17 cellular contexts compared by ENCODE assay signal in genomic region chr7:99561735-99562051, GRCh38. TPM values are rescaled to one million over a fixed set of nuclear protein-coding genes. Genes with fewer than 3 reads are reported as not detected.
DNase-seq lines count a peak whose midpoint lies in the region; ATAC-seq and TF ChIP-seq lines count a peak whose summit lies in the region.
"Had no signal": no experiment of that assay in that cellular context is flagged by ENCODE, and none has a peak within 500 bp of the region (broad histone marks: within the 10 kb centered on the region; RNA-seq: fewer than 3 reads in every experiment).

No MANE protein-coding gene starts in this region.

- H3K9me3 ChIP-seq in suprapubic skin, result no peaks in the 10 kb centered on the region
- no peaks in the 10 kb centered on the region for H3K9me3 ChIP-seq in sigmoid colon
- no peaks in the 10 kb centered on the region for H3K9me3 ChIP-seq in PC-3 (ENCODE audit: low read length)
- H3K9me3 ChIP-seq: mucosa of descending colon had no signal

- H3K27ac ChIP-seq in suprapubic skin, result peak overlapping the region; percentile 66
- H3K27ac ChIP-seq in sigmoid colon, result no peak overlapping the region
- H3K27ac ChIP-seq in PC-3 (ENCODE audit: low read length), result no peak overlapping the region

- ATAC-seq in activated naive CD8-positive, alpha-beta T cell treated with anti-CD3 and anti-CD28 coated beads, Interleukin-2, amount 10 ng/mL, durations not matched to agents 7 days and 5 days (ENCODE audit: low read depth), result no peak
- no peak for ATAC-seq in HG02981 (IDR thresholded peaks at IDR 0.05; ENCODE audit: unreplicated experiment)
- no peak for ATAC-seq in PC-3
- ATAC-seq: mucosa of descending colon, Panc1 had no signal

- no peaks in the 10 kb centered on the region for H3K9me2 ChIP-seq in PC-3 (replicated peaks; ENCODE audit: low read length)

- H2AFZ ChIP-seq in PC-3 (ENCODE audit: low read length), result no peak overlapping the region

- CTCF ChIA-PET in activated naive CD4-positive, alpha-beta T cell treated with anti-CD3 and anti-CD28 coated beads for 36 hours (lab: Charles Lee), result no interaction called here
- CTCF ChIA-PET in PC-3 (lab: Charles Lee), result no interaction called here

- no peaks in the 10 kb centered on the region for H3K79me2 ChIP-seq in PC-3 (ENCODE audit: low read length)

- 70% methylated on average over 2 of the region's 2 CpGs for WGBS in suprapubic skin
- 97 to 100% methylated on average over 2 of the region's 2 CpGs for WGBS in sigmoid colon, 2 donors

- H3K36me3 ChIP-seq in suprapubic skin, result peaks cover 48% of the 10 kb centered on the region
- peaks cover 29 to 63% (median 41%) of the 10 kb centered on the region in 4 donors for H3K36me3 ChIP-seq in sigmoid colon
- H3K36me3 ChIP-seq in PC-3 (ENCODE audit: low read depth, low read length), result no peaks in the 10 kb centered on the region

- intact Hi-C loops in activated naive CD4-positive, alpha-beta T cell treated with anti-CD3 and anti-CD28 coated beads for 36 hours (cut with micrococcal nuclease), result loop anchor here (2.0 kb wide), 1 partner anchor 55 kb away; the partner anchor contains the start of gene ZSCAN25
- intact Hi-C loops in sigmoid colon (cut with DNase I) (no loop called here), PC-3 (cut with micrococcal nuclease) (loop anchor here (2.0 kb wide), 1 partner anchor 55 kb away; the partner anchor contains the start of gene ZSCAN25)

- no peak for TF ChIP-seq POLR2A in suprapubic skin (IDR thresholded peaks at IDR 0.05)
- TF ChIP-seq POLR2A in sigmoid colon (IDR thresholded peaks at IDR 0.05), result no peak

- no peak overlapping the region for H3K9ac ChIP-seq in PC-3 (ENCODE audit: low read length)

- H3K27me3 ChIP-seq in suprapubic skin, result no peaks in the 10 kb centered on the region
- H3K27me3 ChIP-seq in sigmoid colon, result no peaks in the 10 kb centered on the region
- H3K27me3 ChIP-seq in PC-3 (ENCODE audit: low read length), result no peaks in the 10 kb centered on the region

- no peaks in the 10 kb centered on the region for H3F3A ChIP-seq in PC-3 (ENCODE audit: low read length, unreplicated experiment)

- no peak for DNase-seq in activated naive CD4-positive, alpha-beta T cell treated with anti-CD3 and anti-CD28 coated beads for 36 hours
- DNase-seq in activated naive CD4-positive, alpha-beta T cell treated with Interleukin-2 at 50 U/mL for 16 hours, result no peak
- DNase-seq in activated naive CD8-positive, alpha-beta T cell treated with anti-CD3 and anti-CD28 coated beads, Interleukin-2, amount 10 ng/mL, durations not matched to agents 7 days and 5 days, result no peak
- DNase-seq in mesothelial cell of epicardium (ENCODE audit: low spot score in 2 of 2, unreplicated experiment in 2 of 2) (no peak), suprapubic skin (ENCODE audit: low spot score in 2 of 2) (no peak), sigmoid colon (no peak), PC-3 (no peak)
- DNase-seq: activated CD8-positive, alpha-beta memory T cell treated with anti-CD3 and anti-CD28 coated beads, Interleukin-2, amount 50 U/mL, for 48 hours; Calu3; GDM1; head of caudate nucleus; islet precursor cell; mucosa of descending colon; NCI-H2029 treated with DMSO at 0.1 percent for 48 hours; substantia nigra had no signal

- H3K27ac Mint-ChIP-seq in activated naive CD4-positive, alpha-beta T cell treated with anti-CD3 and anti-CD28 coated beads for 36 hours, result peak overlapping the region; percentile 83
- H3K27ac Mint-ChIP-seq in activated naive CD8-positive, alpha-beta T cell treated with anti-CD3 and anti-CD28 coated beads, Interleukin-2, amount 10 ng/mL, durations not matched to agents 7 days and 5 days, result peak overlapping the region; percentile 56
- peak overlapping the region; percentile 50 for H3K27ac Mint-ChIP-seq in mesothelial cell of epicardium

- H3K9me3 Mint-ChIP-seq in activated naive CD4-positive, alpha-beta T cell treated with anti-CD3 and anti-CD28 coated beads for 36 hours, result no peaks in the 10 kb centered on the region
- no peaks in the 10 kb centered on the region for H3K9me3 Mint-ChIP-seq in activated naive CD8-positive, alpha-beta T cell treated with anti-CD3 and anti-CD28 coated beads, Interleukin-2, amount 10 ng/mL, durations not matched to agents 7 days and 5 days
- H3K9me3 Mint-ChIP-seq in mesothelial cell of epicardium, result no peaks in the 10 kb centered on the region

- TF ChIP-seq CTCF in mesothelial cell of epicardium (IDR thresholded peaks at IDR 0.05; ENCODE audit: unreplicated experiment) (no peak), suprapubic skin (IDR thresholded peaks at IDR 0.05) (no peak), sigmoid colon (IDR thresholded peaks at IDR 0.05) (no peak), PC-3 (conservative IDR thresholded peaks at IDR 0.05; ENCODE audit: low read depth, low read length) (no peak)

- no peak overlapping the region for H3K4me3 Mint-ChIP-seq in activated naive CD4-positive, alpha-beta T cell treated with anti-CD3 and anti-CD28 coated beads for 36 hours
- no peak overlapping the region for H3K4me3 Mint-ChIP-seq in activated naive CD8-positive, alpha-beta T cell treated with anti-CD3 and anti-CD28 coated beads, Interleukin-2, amount 10 ng/mL, durations not matched to agents 7 days and 5 days
- H3K4me3 Mint-ChIP-seq in mesothelial cell of epicardium, result no peak overlapping the region

- no TSS peak for BruUV-seq in PC-3 (replicated peaks; lab: Mats Ljungman, UMichigan)

- H3K4me3 ChIP-seq in suprapubic skin, result no peak overlapping the region
- H3K4me3 ChIP-seq in sigmoid colon, result no peak overlapping the region
- no peak overlapping the region for H3K4me3 ChIP-seq in PC-3 (ENCODE audit: low read length)
- H3K4me3 ChIP-seq: mucosa of descending colon had no signal

- peaks cover 50% of the 10 kb centered on the region for H3K4me1 Mint-ChIP-seq in activated naive CD4-positive, alpha-beta T cell treated with anti-CD3 and anti-CD28 coated beads for 36 hours (ENCODE audit: low read depth)
- peaks cover 41% of the 10 kb centered on the region for H3K4me1 Mint-ChIP-seq in activated naive CD8-positive, alpha-beta T cell treated with anti-CD3 and anti-CD28 coated beads, Interleukin-2, amount 10 ng/mL, durations not matched to agents 7 days and 5 days
- peaks cover 10% of the 10 kb centered on the region for H3K4me1 Mint-ChIP-seq in mesothelial cell of epicardium

- POLR2A ChIA-PET in activated naive CD8-positive, alpha-beta T cell treated with anti-CD3 and anti-CD28 coated beads, Interleukin-2, amount 10 ng/mL, durations not matched to agents 7 days and 5 days (lab: Charles Lee), result interaction anchor here (0.5 kb wide), 1 partner anchor 87 kb away, joined by 4 read pairs; no protein-coding TSS in a partner anchor
- POLR2A ChIA-PET in PC-3 (lab: Charles Lee; ENCODE audit: unreplicated experiment), result no interaction called here

- H4K20me1 ChIP-seq in PC-3 (ENCODE audit: low read length), result no peaks in the 10 kb centered on the region

- H3K4me1 ChIP-seq in suprapubic skin (peaks cover 52% of the 10 kb centered on the region), sigmoid colon (peaks cover 0 to 45% (median 41%) of the 10 kb centered on the region in 4 donors), PC-3 (ENCODE audit: insufficient read depth, low read length) (peaks cover 27% of the 10 kb centered on the region)

- no peak overlapping the region for H3K4me2 ChIP-seq in PC-3 (ENCODE audit: low read length)

- TF ChIP-seq EP300 in suprapubic skin (IDR thresholded peaks at IDR 0.05), result no peak
- no peak for TF ChIP-seq EP300 in sigmoid colon (IDR thresholded peaks at IDR 0.05)

- H3K36me3 Mint-ChIP-seq in activated naive CD4-positive, alpha-beta T cell treated with anti-CD3 and anti-CD28 coated beads for 36 hours (ENCODE audit: low read depth), result peaks cover 58% of the 10 kb centered on the region
- H3K36me3 Mint-ChIP-seq in activated naive CD8-positive, alpha-beta T cell treated with anti-CD3 and anti-CD28 coated beads, Interleukin-2, amount 10 ng/mL, durations not matched to agents 7 days and 5 days, result peaks cover 45% of the 10 kb centered on the region
- H3K36me3 Mint-ChIP-seq in mesothelial cell of epicardium, result peaks cover 33% of the 10 kb centered on the region

- H3K27me3 Mint-ChIP-seq in activated naive CD4-positive, alpha-beta T cell treated with anti-CD3 and anti-CD28 coated beads for 36 hours (ENCODE audit: low read depth), result no peaks in the 10 kb centered on the region
- no peaks in the 10 kb centered on the region for H3K27me3 Mint-ChIP-seq in activated naive CD8-positive, alpha-beta T cell treated with anti-CD3 and anti-CD28 coated beads, Interleukin-2, amount 10 ng/mL, durations not matched to agents 7 days and 5 days
- no peaks in the 10 kb centered on the region for H3K27me3 Mint-ChIP-seq in mesothelial cell of epicardium (ENCODE audit: low read depth)

RNA-seq across cellular contexts. Expression of gene ZNF655, which starts 3.3 kb away (rescaled TPM):
- 10 to 100 TPM; 35.8 to 39.6 TPM for total RNA-seq in activated naive CD4-positive, alpha-beta T cell treated with anti-CD3 and anti-CD28 coated beads for 36 hours
- total RNA-seq in activated naive CD8-positive, alpha-beta T cell treated with anti-CD3 and anti-CD28 coated beads, Interleukin-2, amount 10 ng/mL, durations not matched to agents 7 days and 5 days, result 100 to 1,000 TPM; 133 to 134 TPM
- total RNA-seq in mesothelial cell of epicardium (83.5 to 84.9 TPM (median 84.7 TPM) in 3 replicates), suprapubic skin (100 to 1,000 TPM; 122 to 240 (median 146) TPM), sigmoid colon (100 to 1,000 TPM; 124 to 148 (median 131) TPM), PC-3 (2014; rRNA removed) (not detected in 2 replicates)
- 10 to 100 TPM; 45.0 to 56.9 (median 50.9) TPM for polyA plus RNA-seq in sigmoid colon
- total RNA-seq: Calu3 had no signal

RNA-seq across cellular contexts. Expression of gene FAM200A, which starts 9.8 kb away (rescaled TPM):
- 1 to 10 TPM; 3.3 to 3.8 TPM for total RNA-seq in activated naive CD4-positive, alpha-beta T cell treated with anti-CD3 and anti-CD28 coated beads for 36 hours
- 1 to 10 TPM; 6.9 to 7.3 TPM for total RNA-seq in activated naive CD8-positive, alpha-beta T cell treated with anti-CD3 and anti-CD28 coated beads, Interleukin-2, amount 10 ng/mL, durations not matched to agents 7 days and 5 days
- total RNA-seq in mesothelial cell of epicardium, result 8.0 to 9.4 TPM (median 9.3 TPM) in 3 replicates
- total RNA-seq in suprapubic skin, result 1 to 10 TPM; 2.7 to 6.9 (median 5.0) TPM
- total RNA-seq in sigmoid colon, result 1 to 10 TPM; 2.3 to 6.4 (median 4.6) TPM
- 1 to 10 TPM; 1.8 to 3.1 (median 2.4) TPM for polyA plus RNA-seq in sigmoid colon
- 2.2 and 3.8 TPM in 2 replicates for total RNA-seq in PC-3 (2014; rRNA removed)

RNA-seq across cellular contexts. Expression of gene TMEM225B, which starts 36.4 kb away (rescaled TPM):
- 1 to 10 TPM in 1 of 2 experiments, under 1 TPM in 1; 0.98 to 1.7 TPM for total RNA-seq in activated naive CD4-positive, alpha-beta T cell treated with anti-CD3 and anti-CD28 coated beads for 36 hours
- total RNA-seq in activated naive CD8-positive, alpha-beta T cell treated with anti-CD3 and anti-CD28 coated beads, Interleukin-2, amount 10 ng/mL, durations not matched to agents 7 days and 5 days, result 1 to 10 TPM; 1.2 to 2.3 TPM
- total RNA-seq in mesothelial cell of epicardium, result 2.5 to 3.6 TPM (median 3.2 TPM) in 3 replicates
- 1 to 10 TPM; 1.4 to 6.8 (median 2.1) TPM for total RNA-seq in suprapubic skin
- 1 to 10 TPM in 1 of 4 donors, under 1 TPM in 1, not detected in 2; 0.41 to 1.8 TPM for total RNA-seq in sigmoid colon
- polyA plus RNA-seq in sigmoid colon, result under 1 TPM in 1 of 3 donors, not detected in 2; 0.38 TPM
- not detected in 2 replicates for total RNA-seq in PC-3 (2014; rRNA removed)
- total RNA-seq: Calu3 had no signal

RNA-seq across cellular contexts. Expression of gene ZSCAN25, which starts 55.1 kb away (rescaled TPM):
- total RNA-seq in activated naive CD4-positive, alpha-beta T cell treated with anti-CD3 and anti-CD28 coated beads for 36 hours, result 10 to 100 TPM; 20.7 to 22.3 TPM
- total RNA-seq in activated naive CD8-positive, alpha-beta T cell treated with anti-CD3 and anti-CD28 coated beads, Interleukin-2, amount 10 ng/mL, durations not matched to agents 7 days and 5 days, result 10 to 100 TPM; 35.5 to 42.5 TPM
- 24.1 to 27.8 TPM (median 26.6 TPM) in 3 replicates for total RNA-seq in mesothelial cell of epicardium
- 10 to 100 TPM; 15.3 to 46.1 (median 20.0) TPM for total RNA-seq in suprapubic skin
- 10 to 100 TPM; 10.7 to 19.9 (median 14.9) TPM for total RNA-seq in sigmoid colon
- 1 to 10 TPM; 3.6 to 7.2 (median 3.9) TPM for polyA plus RNA-seq in sigmoid colon
- total RNA-seq in PC-3 (2014; rRNA removed), result 13.9 and 18.9 TPM in 2 replicates

RNA-seq across cellular contexts. Expression of gene ZKSCAN5, which starts 57.2 kb away (rescaled TPM):
- total RNA-seq in activated naive CD4-positive, alpha-beta T cell treated with anti-CD3 and anti-CD28 coated beads for 36 hours, result 1 to 10 TPM; 7.2 to 8.0 TPM
- 10 to 100 TPM; 12.7 to 13.5 TPM for total RNA-seq in activated naive CD8-positive, alpha-beta T cell treated with anti-CD3 and anti-CD28 coated beads, Interleukin-2, amount 10 ng/mL, durations not matched to agents 7 days and 5 days
- total RNA-seq in mesothelial cell of epicardium (14.4 to 14.6 TPM (median 14.4 TPM) in 3 replicates), suprapubic skin (1 to 10 TPM; 5.7 to 8.5 (median 7.4) TPM), sigmoid colon (10 to 100 TPM in 1 of 4 donors, 1 to 10 TPM in 3; 7.7 to 12.5 (median 8.4) TPM), PC-3 (2014; rRNA removed) (8.6 and 9.9 TPM in 2 replicates)
- polyA plus RNA-seq in sigmoid colon, result 1 to 10 TPM; 3.0 to 4.9 (median 3.0) TPM

Comparison
In these comparisons a context has a peak if more than half of its experiments do, and no peak if none do; other contexts are left out.
1. RNA of gene ZNF655, which starts 3.3 kb away (total RNA-seq): 122 to 240 TPM in suprapubic skin, 133 to 134 TPM in activated naive CD8-positive, alpha-beta T cell treated with anti-CD3 and anti-CD28 coated beads, Interleukin-2, amount 10 ng/mL, durations not matched to agents 7 days and 5 days, 124 to 148 TPM in sigmoid colon, 83.5 to 84.9 TPM in mesothelial cell of epicardium and 35.8 to 39.6 TPM in activated naive CD4-positive, alpha-beta T cell treated with anti-CD3 and anti-CD28 coated beads for 36 hours; not detected in PC-3; every median in the first group is over 10 times any median in the second.
2. Peak in every context shown above with its lines, with median percentiles within 50 percentile points of each other: H3K27ac Mint-ChIP-seq.